9 cellular contexts compared by ENCODE assay signal in genomic region chr10:59624951-59625350, GRCh38.
"Had no signal": no experiment of that assay in that cellular context is flagged by ENCODE, and none has a peak within 500 bp of the region (broad histone marks: within the 10 kb centered on the region; RNA-seq: fewer than 3 reads in every experiment).

No MANE protein-coding gene starts in this region.

- H3K4me3 Mint-ChIP-seq: IgD-negative memory B cell had no signal

- H3K4me2 ChIP-seq: KMS-11 had no signal

- H3K9ac ChIP-seq: KMS-11 had no signal

- H3K9me3 Mint-ChIP-seq: IgD-negative memory B cell had no signal

- H3K27ac Mint-ChIP-seq: IgD-negative memory B cell had no signal

- H3K36me3 Mint-ChIP-seq: IgD-negative memory B cell had no signal

- FAIRE-seq: HepG2, HTR-8/SVneo had no signal

- H3K27ac ChIP-seq: HL-60, KMS-11 had no signal

- DNase-seq: IMR-90, Karpas-422, KBM-7, KG1 had no signal

- ATAC-seq: HepG2 had no signal
